Comparison of ENCODE assay signal across 7 cellular contexts in the genomic region with DNA sequence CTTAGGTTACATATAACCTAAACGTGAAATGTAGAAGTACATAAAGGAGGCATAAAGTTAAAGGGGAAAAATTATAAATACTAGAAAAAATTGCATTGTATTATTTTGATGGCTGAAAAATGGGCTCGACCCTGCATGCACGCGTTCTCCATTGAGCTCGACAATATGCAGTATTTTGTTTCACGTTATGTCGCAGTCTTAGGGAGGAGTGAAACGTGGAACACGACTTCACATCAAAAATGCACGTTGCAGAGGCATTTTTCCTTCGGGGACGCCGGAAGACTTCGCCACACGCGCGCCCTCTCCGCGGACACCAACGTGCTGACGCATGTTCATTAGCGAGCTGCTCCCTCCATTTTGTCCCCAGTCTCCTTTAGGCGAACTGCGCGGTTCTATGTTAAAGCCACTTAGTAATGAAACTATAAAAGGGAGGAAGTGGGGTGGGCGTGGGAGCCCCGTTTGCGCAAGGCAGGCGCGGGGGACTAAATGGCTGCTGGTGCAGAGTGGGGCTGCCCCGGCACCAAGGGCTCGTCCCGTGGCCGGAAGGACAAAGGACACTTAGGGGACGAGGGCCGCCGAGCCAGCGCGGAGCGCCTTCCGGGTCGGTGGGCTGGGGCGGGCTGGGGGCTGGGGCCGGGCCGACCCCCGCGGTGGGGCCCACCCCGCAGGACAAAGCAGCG.
DNase-seq lines count a peak whose midpoint lies in the region; ATAC-seq lines count a peak whose summit lies in the region.

No MANE protein-coding gene starts in this region.

- DNase-seq in NCI-H1436 (lab: John Stamatoyannopoulos, UW) = peak; percentile 93
- DNase-seq in T-helper 1 cell = peak; percentile 78 to 95 (median 83)
- DNase-seq in anterior cingulate cortex (lab: John Stamatoyannopoulos, UW) = peak in 45 of 58 donors; percentile 82 to 97 (median 92)
- peak in 30 of 51 donors; percentile 62 to 98 (median 92) for DNase-seq in hypothalamus (lab: John Stamatoyannopoulos, UW)
- DNase-seq in skeletal muscle cell (ENCODE audit: low read depth) = peak; percentile 85

- H3K4me3 ChIP-seq in skeletal muscle cell (ENCODE audit: low read depth, low read length) = peak overlapping the region; percentile 69

- ATAC-seq in GM18498 (IDR thresholded peaks at IDR 0.05; ENCODE audit: unreplicated experiment) = peak; percentile 73
- ATAC-seq in HG02759 (IDR thresholded peaks at IDR 0.05; ENCODE audit: unreplicated experiment) = peak; percentile 73

Comparison
In these comparisons a context has a peak if more than half of its experiments do, and no peak if none do; other contexts are left out.
1. Peak in every context shown above with its lines: DNase-seq, ATAC-seq and H3K4me3 ChIP-seq.